In the genomic region with DNA sequence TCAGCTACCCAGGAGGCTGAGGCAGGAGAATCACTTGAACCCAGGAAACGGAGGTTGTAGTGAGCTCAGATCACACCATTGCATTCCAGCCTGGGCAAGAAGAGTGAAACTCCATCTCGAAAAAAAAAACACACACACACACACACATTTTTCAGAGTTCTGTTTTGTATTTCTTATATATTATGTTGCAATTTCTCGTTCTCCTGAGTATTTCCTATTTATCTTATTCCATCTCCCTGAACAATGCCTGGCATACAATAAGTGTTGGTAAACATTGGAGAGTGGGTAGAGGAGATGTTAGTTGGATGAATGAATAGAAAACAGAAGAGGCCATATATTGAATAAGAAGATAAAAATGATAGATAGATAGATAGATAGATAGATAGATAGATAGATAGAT, we compare ENCODE assay signal across 35 cellular contexts.
"Had no signal": no experiment of that assay in that cellular context is flagged by ENCODE, and none has a peak within 500 bp of the region (broad histone marks: within the 10 kb centered on the region; RNA-seq: fewer than 3 reads in every experiment).

No MANE protein-coding gene starts in this region.

- H3K4me1 Mint-ChIP-seq: activated B cell treated with CpG ODN at 0.5 μM for 24 hours; activated CD4-positive, alpha-beta T cell treated with anti-CD3 and anti-CD28 coated beads, Interleukin-2, amount 10 ng/mL, durations not matched to agents 24 days and 14 days; activated naive CD8-positive, alpha-beta T cell treated with anti-CD3 and anti-CD28 coated beads, Interleukin-2, amount 10 ng/mL, durations not matched to agents 7 days and 5 days; activated naive CD8-positive, alpha-beta T cell treated with anti-CD3 and anti-CD28 coated beads, Interleukin-2, amount 50 U/mL, for 24 hours; activated T-helper 17 cell treated with anti-CD3 and anti-CD28 coated beads, Interleukin-2, amount 50 U/mL, for 72 hours; central memory CD8-positive, alpha-beta T cell; T-cell; T-helper 17 cell had no signal

- H3K36me3 ChIP-seq: adrenal gland, brain microvascular endothelial cell, breast epithelium, cardiac muscle cell had no signal

- H3K27me3 Mint-ChIP-seq: activated CD4-positive, alpha-beta memory T cell treated with anti-CD3 and anti-CD28 coated beads for 36 hours; activated CD4-positive, alpha-beta T cell treated with anti-CD3 and anti-CD28 coated beads, Interleukin-2, amount 10 ng/mL, durations not matched to agents 24 days and 14 days; activated CD8-positive, alpha-beta T cell treated with anti-CD3 and anti-CD28 coated beads for 36 hours; activated naive CD8-positive, alpha-beta T cell treated with anti-CD3 and anti-CD28 coated beads, Interleukin-2, amount 50 U/mL, for 24 hours had no signal

- H3K9me3 Mint-ChIP-seq: activated B cell treated with CpG ODN at 0.5 μM for 24 hours; activated CD4-positive, alpha-beta memory T cell treated with anti-CD3 and anti-CD28 coated beads for 36 hours; activated CD4-positive, alpha-beta T cell treated with anti-CD3 and anti-CD28 coated beads, Interleukin-2, amount 10 ng/mL, durations not matched to agents 24 days and 14 days; activated CD8-positive, alpha-beta T cell treated with anti-CD3 and anti-CD28 coated beads for 36 hours; activated naive CD4-positive, alpha-beta T cell treated with anti-CD3 and anti-CD28 coated beads for 36 hours; activated naive CD8-positive, alpha-beta T cell treated with anti-CD3 and anti-CD28 coated beads, Interleukin-2, amount 10 ng/mL, durations not matched to agents 7 days and 5 days; activated naive CD8-positive, alpha-beta T cell treated with anti-CD3 and anti-CD28 coated beads, Interleukin-2, amount 50 U/mL, for 24 hours; activated T-cell treated with anti-CD3 and anti-CD28 coated beads, Interleukin-2, amount 50 U/mL, for 4 hours; activated T-cell treated with anti-CD3 and anti-CD28 coated beads, Interleukin-2, amount 50 U/mL, for 72 hours; activated T-helper 1 cell treated with anti-CD3 and anti-CD28 coated beads, Interleukin-12 subunit alpha, Interleukin-12 subunit beta, Interleukin-2, Interleukin-4 antibody, amounts not matched to agents 30 ng/mL and 10 ng/mL and 1 ng/mL, durations not matched to agents 14 hours and 24 hours and 36 hours; activated T-helper 17 cell treated with anti-CD3 and anti-CD28 coated beads, Interleukin-2, amount 50 U/mL, for 72 hours; central memory CD8-positive, alpha-beta T cell; T-cell had no signal

- H3K36me3 Mint-ChIP-seq: activated CD4-positive, alpha-beta memory T cell treated with anti-CD3 and anti-CD28 coated beads for 36 hours; activated naive CD8-positive, alpha-beta T cell; activated naive CD8-positive, alpha-beta T cell treated with anti-CD3 and anti-CD28 coated beads, Interleukin-2, amount 10 ng/mL, durations not matched to agents 7 days and 5 days; T-cell had no signal

- H3K9me3 ChIP-seq: adrenal gland, body of pancreas, breast epithelium had no signal

- H3K27me3 ChIP-seq: adrenal gland, body of pancreas, brain microvascular endothelial cell, breast epithelium, cardiac muscle cell had no signal

- H3K4me3 Mint-ChIP-seq: activated B cell treated with CpG ODN at 0.5 μM for 24 hours; activated CD4-positive, alpha-beta memory T cell treated with anti-CD3 and anti-CD28 coated beads for 36 hours; activated CD4-positive, alpha-beta T cell treated with anti-CD3 and anti-CD28 coated beads, Interleukin-2, amount 10 ng/mL, durations not matched to agents 24 days and 14 days; activated CD8-positive, alpha-beta T cell treated with anti-CD3 and anti-CD28 coated beads for 36 hours; activated naive CD4-positive, alpha-beta T cell treated with anti-CD3 and anti-CD28 coated beads for 36 hours; activated naive CD8-positive, alpha-beta T cell; activated naive CD8-positive, alpha-beta T cell treated with anti-CD3 and anti-CD28 coated beads, Interleukin-2, amount 10 ng/mL, durations not matched to agents 7 days and 5 days; activated naive CD8-positive, alpha-beta T cell treated with anti-CD3 and anti-CD28 coated beads, Interleukin-2, amount 50 U/mL, for 24 hours; activated T-cell treated with anti-CD3 and anti-CD28 coated beads, Interleukin-2, amount 50 U/mL, for 4 hours; activated T-cell treated with anti-CD3 and anti-CD28 coated beads, Interleukin-2, amount 50 U/mL, for 72 hours; activated T-helper 1 cell treated with anti-CD3 and anti-CD28 coated beads, Interleukin-12 subunit alpha, Interleukin-12 subunit beta, Interleukin-2, Interleukin-4 antibody, amounts not matched to agents 30 ng/mL and 10 ng/mL and 1 ng/mL, durations not matched to agents 14 hours and 24 hours and 36 hours; activated T-helper 17 cell treated with anti-CD3 and anti-CD28 coated beads, Interleukin-2, amount 50 U/mL, for 72 hours; central memory CD8-positive, alpha-beta T cell; T-cell; T-helper 17 cell had no signal

- H3K4me3 ChIP-seq: adrenal gland, body of pancreas, breast epithelium, cardiac muscle cell had no signal

- DNase-seq: activated B cell treated with CpG ODN at 0.5 μM for 24 hours; activated CD4-positive, alpha-beta memory T cell treated with anti-CD3 and anti-CD28 coated beads for 36 hours; activated CD4-positive, alpha-beta T cell treated with anti-CD3 and anti-CD28 coated beads for 4 hours; activated CD4-positive, alpha-beta T cell treated with anti-CD3 and anti-CD28 coated beads, Interleukin-2, amount 10 ng/mL, durations not matched to agents 24 days and 14 days; activated CD4-positive, alpha-beta T cell treated with anti-CD3 and anti-CD28 coated beads, Interleukin-2, amount 50 U/mL, for 1 hour; activated CD4-positive, alpha-beta T cell treated with anti-CD3 and anti-CD28 coated beads, Interleukin-2, amount 50 U/mL, for 4 hours; activated CD4-positive, CD25-positive, alpha-beta regulatory T cell treated with anti-CD3 and anti-CD28 coated beads, Interleukin-2, amount 50 U/mL, for 72 hours; activated CD8-positive, alpha-beta memory T cell treated with anti-CD3 and anti-CD28 coated beads, Interleukin-2, amount 50 U/mL, for 4 hours; activated CD8-positive, alpha-beta T cell treated with anti-CD3 and anti-CD28 coated beads for 36 hours; activated effector memory CD4-positive, alpha-beta T cell treated with anti-CD3 and anti-CD28 coated beads, Interleukin-2, amount 50 U/mL, for 16 hours; activated gamma-delta T cell treated with Interleukin-2 at 50 U/mL for 16 hours; activated naive CD4-positive, alpha-beta T cell; activated naive CD4-positive, alpha-beta T cell treated with anti-CD3 and anti-CD28 coated beads for 36 hours; activated naive CD4-positive, alpha-beta T cell treated with anti-CD3 and anti-CD28 coated beads, Interleukin-2, amount 50 U/mL, for 16 hours; activated naive CD8-positive, alpha-beta T cell treated with anti-CD3 and anti-CD28 coated beads, Interleukin-2, amount 10 ng/mL, durations not matched to agents 7 days and 5 days; activated naive CD8-positive, alpha-beta T cell treated with anti-CD3 and anti-CD28 coated beads, Interleukin-2, amount 50 U/mL, for 24 hours; activated T-cell treated with anti-CD3 and anti-CD28 coated beads for 4 hours; activated T-cell treated with anti-CD3 and anti-CD28 coated beads, Interleukin-2, amount 50 U/mL, for 1 hour; activated T-cell treated with anti-CD3 and anti-CD28 coated beads, Interleukin-2, amount 50 U/mL, for 4 hours; activated T-cell treated with anti-CD3 and anti-CD28 coated beads, Interleukin-2, amount 50 U/mL, for 72 hours; amniotic stem cell; aorta; brain microvascular endothelial cell; caudate nucleus; cerebellar nuclear complex; T-cell; T-helper 17 cell had no signal

- H3K4me1 ChIP-seq: adrenal gland, body of pancreas had no signal

- H3K27ac Mint-ChIP-seq: activated B cell treated with CpG ODN at 0.5 μM for 24 hours; activated CD4-positive, alpha-beta memory T cell treated with anti-CD3 and anti-CD28 coated beads for 36 hours; activated CD4-positive, alpha-beta T cell treated with anti-CD3 and anti-CD28 coated beads, Interleukin-2, amount 10 ng/mL, durations not matched to agents 24 days and 14 days; activated CD8-positive, alpha-beta T cell treated with anti-CD3 and anti-CD28 coated beads for 36 hours; activated naive CD4-positive, alpha-beta T cell treated with anti-CD3 and anti-CD28 coated beads for 36 hours; activated naive CD8-positive, alpha-beta T cell; activated naive CD8-positive, alpha-beta T cell treated with anti-CD3 and anti-CD28 coated beads, Interleukin-2, amount 10 ng/mL, durations not matched to agents 7 days and 5 days; activated naive CD8-positive, alpha-beta T cell treated with anti-CD3 and anti-CD28 coated beads, Interleukin-2, amount 50 U/mL, for 24 hours; activated T-cell treated with anti-CD3 and anti-CD28 coated beads, Interleukin-2, amount 50 U/mL, for 72 hours; activated T-helper 1 cell treated with anti-CD3 and anti-CD28 coated beads, Interleukin-12 subunit alpha, Interleukin-12 subunit beta, Interleukin-2, Interleukin-4 antibody, amounts not matched to agents 30 ng/mL and 10 ng/mL and 1 ng/mL, durations not matched to agents 14 hours and 24 hours and 36 hours; activated T-helper 17 cell treated with anti-CD3 and anti-CD28 coated beads, Interleukin-2, amount 50 U/mL, for 72 hours; T-cell; T-helper 17 cell had no signal
